Comparison of ENCODE assay signal across 1 cellular context in genomic region chr10:96046546-96046945, GRCh38.
TF ChIP-seq lines count a peak whose summit lies in the region.

No MANE protein-coding gene starts in this region.

TF ChIP-seq in endothelial cell of umbilical vein, 7 proteins besides CTCF, POLR2A, EP300 and RAD21:
- TF ChIP-seq GATA2 (IDR thresholded peaks at IDR 0.05; ENCODE audit: insufficient read depth, insufficient read length, low read depth, low read length) = no peak
- TF ChIP-seq FOS (IDR thresholded peaks at IDR 0.05; ENCODE audit: borderline replicate concordance, insufficient read depth, low read length) = no peak
- TF ChIP-seq MYC (IDR thresholded peaks at IDR 0.05; ENCODE audit: low read depth, low read length) = no peak
- no peak for TF ChIP-seq JUN (IDR thresholded peaks at IDR 0.05; ENCODE audit: borderline replicate concordance, insufficient read depth, insufficient read length, low read depth)
- no peak for TF ChIP-seq POLR2AphosphoS5 (IDR thresholded peaks at IDR 0.05; ENCODE audit: insufficient read depth, low read depth, low read length)
- no peak for TF ChIP-seq MAX (IDR thresholded peaks at IDR 0.05; ENCODE audit: insufficient read depth, insufficient read length)
- TF ChIP-seq EZH2 (IDR thresholded peaks at IDR 0.05; ENCODE audit: borderline replicate concordance, low read depth, low read length, severe bottlenecking) = no peak
TF ChIP-seq in endothelial cell of umbilical vein: peak in this region for 0.
